24 cellular contexts compared by ENCODE assay signal in genomic region chr4:58149404-58150085, GRCh38.
"Had no signal": no experiment of that assay in that cellular context is flagged by ENCODE, and none has a peak within 500 bp of the region (broad histone marks: within the 10 kb centered on the region; RNA-seq: fewer than 3 reads in every experiment).

No MANE protein-coding gene starts in this region.

- FAIRE-seq: HTR-8/SVneo, K562 had no signal

- DNase-seq: Kasumi-1, MM.1S, NCI-H1092 treated with DMSO at 0.1 percent for 48 hours, NCI-H1436, NCI-H187, NCI-H2029, NCI-H2081 treated with DMSO at 0.1 percent for 48 hours, NCI-H2171, NCI-H226, NCI-H446, NCI-H510A, NCI-H524 treated with DMSO at 0.1 percent for 48 hours, NCI-H69, NCI-H774, SHP77, SK-N-SH, SW 1271 had no signal

- H3K27ac Mint-ChIP-seq: IgD-negative memory B cell had no signal

- H3K4me3 Mint-ChIP-seq: IgD-negative memory B cell had no signal

- H3K9me3 ChIP-seq: SK-N-SH had no signal

- ATAC-seq: K562, Panc1 had no signal

- H3K36me3 Mint-ChIP-seq: IgD-negative memory B cell had no signal

- H3K4me1 Mint-ChIP-seq: IgD-negative memory B cell had no signal

- H3K4me3 ChIP-seq: K562 had no signal

- H3K27ac ChIP-seq: HL-60, KMS-11, RWPE1 had no signal

- H3K27me3 Mint-ChIP-seq: IgD-negative memory B cell had no signal

- H3K9ac ChIP-seq: KMS-11, SK-N-SH had no signal
